Comparison of ENCODE assay signal across 16 cellular contexts in the genomic region with DNA sequence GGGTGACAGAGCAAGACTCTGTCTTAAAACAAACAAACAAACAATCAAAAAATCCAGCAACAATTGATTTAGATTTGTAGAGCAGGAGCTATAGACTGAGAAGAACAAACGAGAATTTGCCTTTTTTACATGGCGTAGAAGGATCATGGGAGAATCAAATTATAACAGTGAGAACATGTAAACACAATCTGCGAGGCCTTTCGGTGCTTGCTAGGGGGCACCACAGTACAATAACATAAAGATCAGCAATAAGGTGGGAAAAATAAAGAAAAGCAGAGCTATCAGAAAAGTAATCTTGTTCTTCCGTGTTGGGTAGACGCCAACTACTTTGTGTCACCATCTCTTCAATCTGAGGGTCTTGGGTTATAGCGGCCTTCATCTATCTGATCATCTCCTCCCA.
DNase-seq lines count a peak whose midpoint lies in the region; ATAC-seq and TF ChIP-seq lines count a peak whose summit lies in the region.
"Had no signal": no experiment of that assay in that cellular context is flagged by ENCODE, and none has a peak within 500 bp of the region (broad histone marks: within the 10 kb centered on the region; RNA-seq: fewer than 3 reads in every experiment).

No MANE protein-coding gene starts in this region.

- H3K36me3 ChIP-seq in A673 (ENCODE audit: insufficient read depth, low read length, poor library complexity, severe bottlenecking) (no peaks in the 10 kb centered on the region), upper lobe of left lung (no peaks in the 10 kb centered on the region)
- H3K36me3 ChIP-seq: ascending aorta had no signal

- TF ChIP-seq POLR2A in upper lobe of left lung (IDR thresholded peaks at IDR 0.05): no peak

- H3K27me3 ChIP-seq in A673 (replicated peaks; ENCODE audit: insufficient read depth, low read depth, low read length, poor library complexity) (no peaks in the 10 kb centered on the region), upper lobe of left lung (no peaks in the 10 kb centered on the region)
- H3K27me3 ChIP-seq: ascending aorta had no signal

- H3K9me3 ChIP-seq in A673 (ENCODE audit: low read depth, low read length, poor library complexity, severe bottlenecking): no peaks in the 10 kb centered on the region
- H3K9me3 ChIP-seq in upper lobe of left lung: no peaks in the 10 kb centered on the region
- H3K9me3 ChIP-seq: ascending aorta had no signal

- H3K27ac ChIP-seq in A673 (ENCODE audit: low read depth, low read length, poor library complexity, severe bottlenecking) (no peak overlapping the region), upper lobe of left lung (no peak overlapping the region)
- H3K27ac ChIP-seq: ascending aorta, KMS-11 had no signal

- intact Hi-C loops in A673 (cut with micrococcal nuclease; ENCODE audit: unreplicated experiment): no loop called here

- no peak for TF ChIP-seq EP300 in upper lobe of left lung (IDR thresholded peaks at IDR 0.05)

- no peak for ATAC-seq in upper lobe of left lung (ENCODE audit: low FRiP score in 2 of 2)
- no peak for ATAC-seq in GM21447 (IDR thresholded peaks at IDR 0.05; ENCODE audit: unreplicated experiment)
- ATAC-seq in GM21360 (IDR thresholded peaks at IDR 0.05; ENCODE audit: unreplicated experiment): no peak
- ATAC-seq: activated CD4-positive, alpha-beta T cell treated with anti-CD3 and anti-CD28 coated beads for 36 hours; activated T-cell treated with anti-CD3 and anti-CD28 coated beads, Interleukin-2, amount 50 U/mL, for 72 hours had no signal

- no TSS peak for BruUV-seq in A673 (replicated peaks; lab: Mats Ljungman, UMichigan)

- POLR2A ChIA-PET in A673 (lab: Charles Lee; ENCODE audit: low non-redundant PET): no interaction called here

- DNase-seq in A673 (ENCODE audit: low spot score) (peak; percentile 26), D341Med (ENCODE audit: low spot score) (peak; percentile 30), NCI-H69 (lab: John Stamatoyannopoulos, UW) (peak; percentile 35), choroid plexus epithelial cell (ENCODE audit: low read depth) (peak; percentile 43), upper lobe of left lung (no peak), SHP77 treated with DMSO at 0.1 percent for 48 hours (lab: John Stamatoyannopoulos, UW) (no peak)
- DNase-seq: activated CD4-positive, alpha-beta T cell treated with anti-CD3 and anti-CD28 coated beads for 36 hours; activated T-cell treated with anti-CD3 and anti-CD28 coated beads, Interleukin-2, amount 50 U/mL, for 72 hours; erythroblast; NCI-H524 treated with DMSO at 0.1 percent for 48 hours; retina; substantia nigra had no signal

- peak; percentile 51 for TF ChIP-seq CTCF in A673 (conservative IDR thresholded peaks at IDR 0.05; ENCODE audit: low read depth, low read length)
- TF ChIP-seq CTCF in choroid plexus epithelial cell (conservative IDR thresholded peaks at IDR 0.05; ENCODE audit: low read depth, low read length): peak; percentile 56
- no peak for TF ChIP-seq CTCF in upper lobe of left lung (IDR thresholded peaks at IDR 0.05)

- no peak overlapping the region for H3K4me3 ChIP-seq in A673 (ENCODE audit: low read depth, low read length, poor library complexity, severe bottlenecking)
- no peak overlapping the region for H3K4me3 ChIP-seq in choroid plexus epithelial cell (ENCODE audit: low read depth, low read length)
- no peak overlapping the region for H3K4me3 ChIP-seq in upper lobe of left lung
- H3K4me3 ChIP-seq: ascending aorta had no signal

- WGBS in upper lobe of left lung, 2 donors: 81 to 82% methylated on average over 7 of the region's 7 CpGs

- CTCF ChIA-PET in A673 (lab: Charles Lee): interaction anchor here (0.9 kb wide), 1 partner anchor 168 kb away, joined by 5 read pairs; no protein-coding TSS in a partner anchor

- H3K4me1 ChIP-seq in A673 (ENCODE audit: insufficient read depth, low read length, poor library complexity, severe bottlenecking) (no peaks in the 10 kb centered on the region), upper lobe of left lung (no peaks in the 10 kb centered on the region)
- H3K4me1 ChIP-seq: ascending aorta had no signal

Comparison
In these comparisons a context has a peak if more than half of its experiments do, and no peak if none do; other contexts are left out.
1. DNase-seq: peak in A673 (single experiment), D341Med (single experiment), NCI-H69 (single experiment) and choroid plexus epithelial cell (single experiment); none in upper lobe of left lung (0 of 2) and SHP77 treated with DMSO at 0.1 percent for 48 hours (single experiment).
2. CTCF ChIP-seq: peak in A673 (single experiment) and choroid plexus epithelial cell (single experiment); none in upper lobe of left lung (0 of 6).